19 cellular contexts compared by ENCODE assay signal in the genomic region with DNA sequence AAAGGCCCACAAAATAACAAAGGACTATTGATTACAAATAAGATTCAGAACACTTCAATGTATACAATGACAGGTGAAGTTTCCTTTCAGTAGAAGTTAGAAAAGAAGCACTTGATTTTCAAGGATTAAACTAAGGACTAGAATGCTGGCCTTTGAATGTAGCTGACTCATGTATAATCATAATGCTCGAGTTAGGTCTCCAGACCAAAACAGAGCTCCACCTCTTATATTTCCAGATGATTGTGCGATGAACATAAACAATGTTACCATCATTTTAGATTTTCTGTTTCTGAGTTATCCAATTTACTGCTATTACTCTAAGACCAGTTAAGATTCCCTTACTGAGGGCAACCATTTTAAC. TPM values are rescaled to one million over a fixed set of nuclear protein-coding genes. Genes with fewer than 3 reads are reported as not detected.
DNase-seq lines count a peak whose midpoint lies in the region; TF ChIP-seq lines count a peak whose summit lies in the region.
"Had no signal": no experiment of that assay in that cellular context is flagged by ENCODE, and none has a peak within 500 bp of the region (broad histone marks: within the 10 kb centered on the region; RNA-seq: fewer than 3 reads in every experiment).

No MANE protein-coding gene starts in this region.

- WGBS in esophagus muscularis mucosa = 75% methylated on average over 2 of the region's 2 CpGs

- H3K27ac ChIP-seq in esophagus muscularis mucosa (replicated peaks in 1 of 4) = peak overlapping the region in 1 of 4 donors; percentile 3
- H3K27ac ChIP-seq: SJSA1, thoracic aorta had no signal

- H3K27me3 ChIP-seq in esophagus muscularis mucosa = no peaks in the 10 kb centered on the region
- H3K27me3 ChIP-seq: heart right ventricle, SJSA1 had no signal

- no peak overlapping the region for H3K4me3 ChIP-seq in epithelial cell of esophagus (ENCODE audit: low read length)
- H3K4me3 ChIP-seq in esophagus muscularis mucosa = no peak overlapping the region
- H3K4me3 ChIP-seq: heart right ventricle, SJSA1, thoracic aorta had no signal

- peaks cover 14 to 43% (median 25%) of the 10 kb centered on the region in 4 donors for H3K4me1 ChIP-seq in esophagus muscularis mucosa
- H3K4me1 ChIP-seq: SJSA1 had no signal

- H3K27ac Mint-ChIP-seq in activated CD4-positive, alpha-beta T cell treated with anti-CD3 and anti-CD28 coated beads, Interleukin-2, amount 10 ng/mL, durations not matched to agents 24 days and 14 days = peak overlapping the region; percentile 13
- peak overlapping the region in 2 of 3 donors; percentile 35 to 71 for H3K27ac Mint-ChIP-seq in IgD-negative memory B cell
- peak overlapping the region; percentile 41 for H3K27ac Mint-ChIP-seq in osteocyte (ENCODE audit: unreplicated experiment)
- H3K27ac Mint-ChIP-seq: activated CD8-positive, alpha-beta memory T cell treated with anti-CD3 and anti-CD28 coated beads, Interleukin-2, amount 10 ng/mL, durations not matched to agents 7 days and 5 days had no signal

- no peak for TF ChIP-seq EP300 in esophagus muscularis mucosa (IDR thresholded peaks at IDR 0.05)

- H3K4me1 Mint-ChIP-seq in activated CD4-positive, alpha-beta T cell treated with anti-CD3 and anti-CD28 coated beads, Interleukin-2, amount 10 ng/mL, durations not matched to agents 24 days and 14 days = peaks cover 14% of the 10 kb centered on the region
- H3K4me1 Mint-ChIP-seq in IgD-negative memory B cell = peaks cover 0 to 12% (median 10%) of the 10 kb centered on the region in 3 donors
- H3K4me1 Mint-ChIP-seq in osteocyte (ENCODE audit: unreplicated experiment) = peaks cover 4% of the 10 kb centered on the region

- TF ChIP-seq POLR2A in esophagus muscularis mucosa (IDR thresholded peaks at IDR 0.05; ENCODE audit: low read depth) = no peak

- DNase-seq in activated CD4-positive, alpha-beta T cell treated with anti-CD3 and anti-CD28 coated beads, Interleukin-2, amount 10 ng/mL, durations not matched to agents 24 days and 14 days = no peak
- DNase-seq in activated CD4-positive, alpha-beta T cell treated with anti-CD3 and anti-CD28 coated beads for 4 hours = no peak
- DNase-seq in epithelial cell of esophagus (ENCODE audit: low read depth) (peak; percentile 14), osteocyte (ENCODE audit: extremely low spot score, unreplicated experiment) (no peak), esophagus muscularis mucosa (ENCODE audit: extremely low spot score) (no peak), NCI-H146 (lab: John Stamatoyannopoulos, UW) (no peak), DMS153 (lab: John Stamatoyannopoulos, UW) (no peak)
- DNase-seq: activated CD8-positive, alpha-beta memory T cell treated with anti-CD3 and anti-CD28 coated beads, Interleukin-2, amount 10 ng/mL, durations not matched to agents 7 days and 5 days; COR-L47; GF-D8; heart right ventricle; NCI-H187; NCI-H446 treated with DMSO at 0.1 percent for 48 hours; retina had no signal

- intact Hi-C loops in activated CD4-positive, alpha-beta T cell treated with anti-CD3 and anti-CD28 coated beads, Interleukin-2, amount 10 ng/mL, durations not matched to agents 24 days and 14 days (cut with micrococcal nuclease) = no loop called here
- intact Hi-C loops in esophagus muscularis mucosa (cut with DNase I) = no loop called here

- H3K4me3 Mint-ChIP-seq in activated CD4-positive, alpha-beta T cell treated with anti-CD3 and anti-CD28 coated beads, Interleukin-2, amount 10 ng/mL, durations not matched to agents 24 days and 14 days = no peak overlapping the region
- H3K4me3 Mint-ChIP-seq in IgD-negative memory B cell (no peak overlapping the region), osteocyte (ENCODE audit: unreplicated experiment) (no peak overlapping the region)
- H3K4me3 Mint-ChIP-seq: activated CD8-positive, alpha-beta memory T cell treated with anti-CD3 and anti-CD28 coated beads, Interleukin-2, amount 10 ng/mL, durations not matched to agents 7 days and 5 days had no signal

- H3K9me3 Mint-ChIP-seq in activated CD4-positive, alpha-beta T cell treated with anti-CD3 and anti-CD28 coated beads, Interleukin-2, amount 10 ng/mL, durations not matched to agents 24 days and 14 days = no peaks in the 10 kb centered on the region
- H3K9me3 Mint-ChIP-seq in IgD-negative memory B cell (no peaks in the 10 kb centered on the region), osteocyte (ENCODE audit: unreplicated experiment) (no peaks in the 10 kb centered on the region)

- H3K27me3 Mint-ChIP-seq in activated CD4-positive, alpha-beta T cell treated with anti-CD3 and anti-CD28 coated beads, Interleukin-2, amount 10 ng/mL, durations not matched to agents 24 days and 14 days = no peaks in the 10 kb centered on the region
- no peaks in the 10 kb centered on the region for H3K27me3 Mint-ChIP-seq in IgD-negative memory B cell
- H3K27me3 Mint-ChIP-seq in osteocyte (ENCODE audit: unreplicated experiment) = no peaks in the 10 kb centered on the region
- H3K27me3 Mint-ChIP-seq: activated CD8-positive, alpha-beta memory T cell treated with anti-CD3 and anti-CD28 coated beads, Interleukin-2, amount 10 ng/mL, durations not matched to agents 7 days and 5 days had no signal

- TF ChIP-seq CTCF in epithelial cell of esophagus (IDR thresholded peaks at IDR 0.05; ENCODE audit: insufficient read depth, low read depth, low read length, missing control alignments) (no peak), osteocyte (IDR thresholded peaks at IDR 0.05) (no peak), esophagus muscularis mucosa (IDR thresholded peaks at IDR 0.05) (no peak)

- H3K9me3 ChIP-seq in esophagus muscularis mucosa = no peaks in the 10 kb centered on the region
- H3K9me3 ChIP-seq: heart right ventricle, SJSA1, thoracic aorta had no signal

- H3K36me3 ChIP-seq in esophagus muscularis mucosa = peaks cover 23 to 50% (median 37%) of the 10 kb centered on the region in 4 donors

- H3K36me3 Mint-ChIP-seq in activated CD4-positive, alpha-beta T cell treated with anti-CD3 and anti-CD28 coated beads, Interleukin-2, amount 10 ng/mL, durations not matched to agents 24 days and 14 days (ENCODE audit: low read depth) = peaks cover 48% of the 10 kb centered on the region
- H3K36me3 Mint-ChIP-seq in IgD-negative memory B cell = peaks cover 2% of the 10 kb centered on the region
- H3K36me3 Mint-ChIP-seq in osteocyte (ENCODE audit: unreplicated experiment) = peaks cover 47% of the 10 kb centered on the region

RNA-seq across cellular contexts. Expression of gene RAPSN, which starts 40.4 kb away (rescaled TPM):
- 0.42 and 1.0 TPM in 2 replicates for total RNA-seq in activated CD4-positive, alpha-beta T cell treated with anti-CD3 and anti-CD28 coated beads, Interleukin-2, amount 10 ng/mL, durations not matched to agents 24 days and 14 days
- polyA plus RNA-seq in IgD-negative memory B cell = 0.15 TPM
- total RNA-seq in osteocyte (0.24 and 0.42 TPM in 2 replicates), esophagus muscularis mucosa (1 to 10 TPM in 1 of 4 donors, under 1 TPM in 3; 0.42 to 1.4 (median 0.70) TPM)
- total RNA-seq: cerebellum, M059J had no signal
